1 cellular context compared by ENCODE assay signal in the genomic region with DNA sequence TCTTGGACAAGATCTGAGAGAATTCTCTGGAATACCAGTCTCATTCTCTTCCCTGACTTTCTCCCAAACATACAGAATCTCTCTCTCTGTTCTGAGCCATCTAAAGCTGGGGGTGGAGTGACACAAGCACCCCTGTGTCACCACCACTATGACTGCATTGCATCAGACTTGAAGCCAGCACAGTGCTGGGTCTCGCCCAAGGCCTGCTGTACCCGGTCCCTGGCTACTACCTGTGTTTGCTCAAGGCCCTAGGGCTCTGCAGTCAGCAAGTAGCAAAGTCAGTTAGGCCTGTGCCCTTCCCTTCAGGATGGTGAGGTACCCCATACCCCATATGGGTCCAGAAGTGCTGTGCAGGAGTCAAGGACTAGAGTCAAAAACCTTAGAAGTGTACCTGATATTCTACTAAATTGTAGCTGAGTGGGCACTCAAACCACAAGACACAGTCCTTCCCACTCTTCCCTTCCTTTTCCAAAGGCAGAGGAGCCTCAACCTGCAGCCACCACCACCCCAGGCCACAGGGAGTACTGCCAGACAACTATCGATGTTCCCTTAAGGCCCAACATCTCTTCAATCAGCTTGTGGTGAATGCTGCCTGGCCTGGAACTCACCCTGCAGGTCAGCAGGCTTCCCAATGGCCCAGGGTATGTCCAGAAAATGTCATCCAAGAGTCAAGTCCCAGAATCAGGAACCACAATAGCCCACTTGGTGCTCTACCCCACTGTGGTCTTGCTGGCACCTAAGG.
TF ChIP-seq lines count a peak whose summit lies in the region.

No MANE protein-coding gene starts in this region.

TF ChIP-seq in HEK293T, 16 proteins besides CTCF, POLR2A, EP300 and RAD21:
- TF ChIP-seq HDGF (IDR thresholded peaks at IDR 0.05; ENCODE audit: borderline replicate concordance) (no peak), SP1 (IDR thresholded peaks at IDR 0.05) (no peak), FOXK2 (IDR thresholded peaks at IDR 0.05) (no peak), L3MBTL2 (conservative IDR thresholded peaks at IDR 0.05) (no peak), BHLHE40 (IDR thresholded peaks at IDR 0.05; ENCODE audit: borderline replicate concordance) (no peak), SUZ12 (IDR thresholded peaks at IDR 0.05) (no peak), FOXM1 (IDR thresholded peaks at IDR 0.05; ENCODE audit: borderline replicate concordance) (no peak), NFRKB (IDR thresholded peaks at IDR 0.05) (no peak), LEF1 (IDR thresholded peaks at IDR 0.05; ENCODE audit: borderline replicate concordance) (no peak), ARNT (IDR thresholded peaks at IDR 0.05) (no peak), FOXA1 (IDR thresholded peaks at IDR 0.05) (no peak), TARDBP (IDR thresholded peaks at IDR 0.05) (no peak), ELF4 (IDR thresholded peaks at IDR 0.05) (no peak), ZNF384 (IDR thresholded peaks at IDR 0.05) (no peak)
- TF ChIP-seq, protein P1, sequence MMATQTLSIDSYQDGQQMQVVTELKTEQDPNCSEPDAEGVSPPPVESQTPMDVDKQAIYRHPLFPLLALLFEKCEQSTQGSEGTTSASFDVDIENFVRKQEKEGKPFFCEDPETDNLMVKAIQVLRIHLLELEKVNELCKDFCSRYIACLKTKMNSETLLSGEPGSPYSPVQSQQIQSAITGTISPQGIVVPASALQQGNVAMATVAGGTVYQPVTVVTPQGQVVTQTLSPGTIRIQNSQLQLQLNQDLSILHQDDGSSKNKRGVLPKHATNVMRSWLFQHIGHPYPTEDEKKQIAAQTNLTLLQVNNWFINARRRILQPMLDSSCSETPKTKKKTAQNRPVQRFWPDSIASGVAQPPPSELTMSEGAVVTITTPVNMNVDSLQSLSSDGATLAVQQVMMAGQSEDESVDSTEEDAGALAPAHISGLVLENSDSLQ (IDR thresholded peaks at IDR 0.05) = no peak
